Comparison of ENCODE assay signal across 30 cellular contexts in the genomic region with DNA sequence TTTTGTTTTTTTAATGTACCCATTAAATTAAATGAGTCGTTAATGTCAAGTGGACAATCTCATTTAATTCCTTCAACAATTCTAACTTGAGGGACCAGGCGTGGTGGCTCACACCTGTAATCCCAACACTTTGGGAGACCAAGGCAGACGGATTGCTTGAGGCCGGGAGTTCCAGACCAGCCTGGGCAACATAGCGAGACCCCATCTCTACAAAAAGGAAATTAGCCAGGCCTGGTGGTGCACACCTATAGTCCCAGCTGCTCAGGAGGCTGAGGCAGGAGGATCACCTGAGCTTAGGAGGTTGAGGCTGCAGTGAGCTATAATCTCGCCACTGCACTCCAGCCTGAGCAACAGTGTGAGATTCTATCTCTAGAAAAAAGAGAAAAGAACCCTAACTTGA. TPM values are rescaled to one million over a fixed set of nuclear protein-coding genes. Genes with fewer than 3 reads are reported as not detected.
DNase-seq lines count a peak whose midpoint lies in the region; ATAC-seq, FAIRE-seq and TF ChIP-seq lines count a peak whose summit lies in the region.
"Had no signal": no experiment of that assay in that cellular context is flagged by ENCODE, and none has a peak within 500 bp of the region (broad histone marks: within the 10 kb centered on the region; RNA-seq: fewer than 3 reads in every experiment).

No MANE protein-coding gene starts in this region.

- DNase-seq in WTC11 (ENCODE audit: low spot score) (no peak), K562 (ENCODE audit: extremely low read depth in 1 of 4, low spot score in 3 of 4) (no peak), SKM-1 (lab: John Stamatoyannopoulos, UW; ENCODE audit: unreplicated experiment) (no peak), tibial nerve (ENCODE audit: low spot score in 2 of 2) (no peak)
- DNase-seq: 8988T; ACHN; BE2C; C1 segment of cervical spinal cord; CD4-positive, alpha-beta memory T cell; CD4-positive, CD25-positive, alpha-beta regulatory T cell; CD8-positive, alpha-beta memory T cell; COR-L47; DMS 273 treated with DMSO at 0.1 percent for 48 hours; DMS153; DMS53; DMS79; DND-41; EL; GDM1 had no signal

- no peaks in the 10 kb centered on the region for H3K9me3 Mint-ChIP-seq in WTC11
- H3K9me3 Mint-ChIP-seq: CD14-positive monocyte; CD4-positive, CD25-positive, alpha-beta regulatory T cell; CD8-positive, alpha-beta memory T cell had no signal

- FAIRE-seq in K562 (lab: Jason Lieb, UNC): no peak
- FAIRE-seq: A204.1, GM12878, GM12892, GM18507 had no signal

- POLR2A ChIA-PET in HEK293 (lab: Yijun Ruan, JAX) (no interaction called here), WTC11 (lab: Charles Lee) (no interaction called here), K562 (lab: Yijun Ruan, JAX) (interaction anchor here (1.5 kb wide), 1 partner anchor 9 kb away, joined by 5 read pairs; no protein-coding TSS in a partner anchor)

- no peaks in the 10 kb centered on the region; a peak in 1 of 3 replicates for H3K36me3 ChIP-seq in HEK293 (ENCODE audit: control insufficient read depth in 2 of 2, insufficient read depth in 1 of 2, low read length in 2 of 2)
- H3K36me3 ChIP-seq in K562 (ENCODE audit: control insufficient read depth, insufficient read depth, low read length): no peaks in the 10 kb centered on the region
- H3K36me3 ChIP-seq in tibial nerve: no peaks in the 10 kb centered on the region
- H3K36me3 ChIP-seq: BE2C, BLaER1 had no signal

- no peak for TF ChIP-seq EP300 in K562 (IDR thresholded peaks at IDR 0.05; ENCODE audit: low read length)
- no peak for TF ChIP-seq EP300 in tibial nerve (IDR thresholded peaks at IDR 0.05)

- H3K27me3 Mint-ChIP-seq in WTC11 (ENCODE audit: low read depth): no peaks in the 10 kb centered on the region
- H3K27me3 Mint-ChIP-seq: CD4-positive, alpha-beta memory T cell; CD4-positive, CD25-positive, alpha-beta regulatory T cell had no signal

- H3K4me1 ChIP-seq in HEK293 (ENCODE audit: control insufficient read depth, insufficient read depth, low read length) (no peaks in the 10 kb centered on the region), K562 (replicated peaks in 1 of 2; ENCODE audit: control insufficient read depth in 2 of 2, insufficient read depth in 2 of 2, low read length in 2 of 2) (peaks cover 6 to 18% of the 10 kb centered on the region in 2 experiments; a peak in 4 of 5 replicates), tibial nerve (no peaks in the 10 kb centered on the region)
- H3K4me1 ChIP-seq: BE2C, BLaER1 had no signal

- no TSS peak for BruUV-seq in K562 (replicated peaks; lab: Mats Ljungman, UMichigan)

- H3K27ac ChIP-seq in HEK293 (ENCODE audit: extremely low read depth, low read depth, low read length) (no peak overlapping the region), K562 (ENCODE audit: extremely low read depth, low read depth, low read length) (no peak overlapping the region), tibial nerve (no peak overlapping the region)
- H3K27ac ChIP-seq: BLaER1 had no signal

- WGBS in K562 (ENCODE audit: insufficient coverage, low coverage, missing lambda C conversion rate): 57% methylated on average over 6 of the region's 6 CpGs
- WGBS in tibial nerve, 2 donors: 90 to 91% methylated on average over 6 of the region's 6 CpGs

- in situ Hi-C loops in K562 (cut with MboI): no loop called here

- TF ChIP-seq POLR2A in K562 (conservative IDR thresholded peaks at IDR 0.05) (no peak), tibial nerve (IDR thresholded peaks at IDR 0.05) (no peak)

- H3K9me1 ChIP-seq in K562 (ENCODE audit: control insufficient read depth, insufficient read depth, low read length): no peaks in the 10 kb centered on the region

- H3K4me1 Mint-ChIP-seq in WTC11: no peaks in the 10 kb centered on the region
- H3K4me1 Mint-ChIP-seq: CD14-positive monocyte; CD4-positive, alpha-beta memory T cell; CD4-positive, CD25-positive, alpha-beta regulatory T cell; CD8-positive, alpha-beta memory T cell had no signal

- no peak overlapping the region for H3K27ac Mint-ChIP-seq in WTC11
- H3K27ac Mint-ChIP-seq: CD4-positive, alpha-beta memory T cell; CD8-positive, alpha-beta memory T cell had no signal

- H3K36me3 Mint-ChIP-seq in WTC11: no peaks in the 10 kb centered on the region
- H3K36me3 Mint-ChIP-seq: CD14-positive monocyte; CD4-positive, alpha-beta memory T cell; CD4-positive, CD25-positive, alpha-beta regulatory T cell; CD8-positive, alpha-beta memory T cell had no signal

- no peaks in the 10 kb centered on the region for H3K79me2 ChIP-seq in K562 (ENCODE audit: control insufficient read depth, insufficient read depth, low read length)

- no peak for TF ChIP-seq CTCF in HEK293 (tag by site-specific recombination; IDR thresholded peaks at IDR 0.05)
- no peak for TF ChIP-seq CTCF in WTC11 (IDR thresholded peaks at IDR 0.05)
- no peak for TF ChIP-seq CTCF in K562 (IDR thresholded peaks at IDR 0.05 in 2 of 3, conservative IDR thresholded peaks at IDR 0.05 in 1 of 3; ENCODE audit: insufficient read depth in 2 of 3, low read depth in 1 of 3, low read length in 3 of 3)
- no peak for TF ChIP-seq CTCF in tibial nerve (IDR thresholded peaks at IDR 0.05)

- H3K9ac ChIP-seq in K562 (ENCODE audit: insufficient read depth in 1 of 2, low read depth in 2 of 2, low read length in 2 of 2): no peak overlapping the region
- H3K9ac ChIP-seq: BLaER1 had no signal

- H3K4me2 ChIP-seq in K562 (ENCODE audit: insufficient read depth, low read length): no peak overlapping the region
- H3K4me2 ChIP-seq: BLaER1 had no signal

- peaks cover 3% of the 10 kb centered on the region; the same call in 1 of the 2 replicates for H4K20me1 ChIP-seq in K562 (replicated peaks; ENCODE audit: control insufficient read depth, insufficient read depth, low read length)

- H3K9me3 ChIP-seq in HEK293 (ENCODE audit: control insufficient read depth, insufficient read depth, low read depth, low read length) (no peaks in the 10 kb centered on the region), K562 (replicated peaks; ENCODE audit: control insufficient read depth, insufficient read depth, low read depth, low read length) (no peaks in the 10 kb centered on the region), tibial nerve (no peaks in the 10 kb centered on the region)
- H3K9me3 ChIP-seq: BE2C, BLaER1 had no signal

- H3K4me3 ChIP-seq in HEK293 (ENCODE audit: low read depth, low read length): no peak overlapping the region
- no peak overlapping the region for H3K4me3 ChIP-seq in K562
- H3K4me3 ChIP-seq in tibial nerve: no peak overlapping the region
- H3K4me3 ChIP-seq: BLaER1, GM12878 had no signal

- H2AFZ ChIP-seq in K562 (ENCODE audit: low read depth, low read length): no peak overlapping the region

- no peak for ATAC-seq in WTC11
- ATAC-seq in K562: no peak
- ATAC-seq: GM12878 had no signal

- H3K27me3 ChIP-seq in K562 (ENCODE audit: control insufficient read depth in 2 of 2, insufficient read depth in 2 of 2, low read length in 2 of 2): peaks cover 2 to 6% of the 10 kb centered on the region in 2 experiments; a peak in 2 of 5 replicates
- H3K27me3 ChIP-seq in tibial nerve: no peaks in the 10 kb centered on the region
- H3K27me3 ChIP-seq: BE2C, BLaER1 had no signal

- CTCF ChIA-PET in HEK293 (lab: Yijun Ruan, JAX) (no interaction called here), WTC11 (lab: Charles Lee) (interaction anchor here (1.1 kb wide), 1 partner anchor 13 kb away, joined by 3 read pairs; no protein-coding TSS in a partner anchor), K562 (lab: Yijun Ruan, JAX; ENCODE audit: low intra/inter-chr PET ratio) (no interaction called here)

- no peak overlapping the region for H3K4me3 Mint-ChIP-seq in WTC11
- H3K4me3 Mint-ChIP-seq: CD14-positive monocyte; CD4-positive, alpha-beta memory T cell; CD4-positive, CD25-positive, alpha-beta regulatory T cell had no signal

- TF ChIP-seq RAD21 in K562 (CRISPR knock-in tag; conservative IDR thresholded peaks at IDR 0.05 in 1 of 2, IDR thresholded peaks at IDR 0.05 in 1 of 2): no peak

- intact Hi-C loops in K562 (cut with micrococcal nuclease): no loop called here

TF ChIP-seq in HEK293, 187 proteins besides CTCF, POLR2A, EP300 and RAD21 (continues in another document):
- no peak for TF ChIP-seq ZNF174 (tag by site-specific recombination; IDR thresholded peaks at IDR 0.05)
- no peak for TF ChIP-seq SCRT1 (tag by site-specific recombination; IDR thresholded peaks at IDR 0.05; ENCODE audit: borderline replicate concordance)
- no peak for TF ChIP-seq OSR2 (tag by site-specific recombination; IDR thresholded peaks at IDR 0.05)
- TF ChIP-seq ZNF664 (tag by site-specific recombination; IDR thresholded peaks at IDR 0.05): peak; percentile 50; the same call in 1 of the 2 replicates

TF ChIP-seq in WTC11, 78 proteins besides CTCF, POLR2A, EP300 and RAD21:
- TF ChIP-seq ZNF121 (CRISPR knock-in tag; IDR thresholded peaks at IDR 0.05): peak; percentile 57; the same call in 1 of the 2 replicates
- TF ChIP-seq, protein P1, sequence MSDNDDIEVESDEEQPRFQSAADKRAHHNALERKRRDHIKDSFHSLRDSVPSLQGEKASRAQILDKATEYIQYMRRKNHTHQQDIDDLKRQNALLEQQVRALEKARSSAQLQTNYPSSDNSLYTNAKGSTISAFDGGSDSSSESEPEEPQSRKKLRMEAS (CRISPR knock-in tag; IDR thresholded peaks at IDR 0.05): no peak
TF ChIP-seq in WTC11: peak in this region for 1.

TF ChIP-seq in K562, 482 proteins besides CTCF, POLR2A, EP300 and RAD21:
- no peak for TF ChIP-seq RFX1 (IDR thresholded peaks at IDR 0.05)
- peak; percentile 64 for TF ChIP-seq ZNF121 (CRISPR knock-in tag; conservative IDR thresholded peaks at IDR 0.05)
- no peak for TF ChIP-seq ZNF57 (CRISPR knock-in tag; IDR thresholded peaks at IDR 0.05)

RNA-seq across cellular contexts. Expression of a gene that starts 20.7 kb away (rescaled TPM):
- total RNA-seq in WTC11 (2021): 0.21 to 0.55 TPM (median 0.28 TPM) in 3 replicates
- total RNA-seq in K562 (2011; cell fraction: chromatin; rRNA removed; ENCODE audit: low replicate concordance): not detected in 2 replicates
- not detected in 2 replicates for total RNA-seq in K562 (2011; cell fraction: nucleolus; rRNA removed)
- not detected in 2 replicates for total RNA-seq in K562 (2011; cell fraction: nucleoplasm; rRNA removed)
- not detected in 2 replicates for total RNA-seq in K562 (2014; rRNA removed)
- not detected in 2 replicates for total RNA-seq in K562 (2014; rRNA removed; fragmentation: Illumina TruSeq; extraction: Trizol)
- total RNA-seq in K562 (2015; rRNA removed; fragmentation: Illumina TruSeq; extraction: Trizol): not detected in 2 replicates
- total RNA-seq in K562 (2021): not detected in 2 replicates
- polyA plus RNA-seq in K562 (2011; rRNA removed): not detected in 2 replicates
- polyA plus RNA-seq in K562 (2011; cell fraction: cytosol; rRNA removed): not detected in 2 replicates
- not detected in 2 replicates for polyA plus RNA-seq in K562 (2011; cell fraction: nucleus; rRNA removed)
- polyA plus RNA-seq in K562 (2012): 0.04 TPM in 1 of 2 replicates, not detected in the other
- polyA plus RNA-seq in K562 (2014; fragmentation: Illumina TruSeq; extraction: Trizol): not detected in 2 replicates
- polyA plus RNA-seq in K562 (2014; fragmentation: Nextera tagmentation; extraction: Ambion mirVana): not detected
- not detected in 2 replicates for polyA plus RNA-seq in K562 (2014; rRNA removed)
- polyA minus RNA-seq in K562 (2011; rRNA and poly(A)+ RNA removed): 0.06 TPM in 1 of 2 replicates, not detected in the other
- polyA minus RNA-seq in K562 (2011; cell fraction: cytosol; rRNA and poly(A)+ RNA removed): not detected in 2 replicates
- polyA minus RNA-seq in K562 (2011; cell fraction: nucleus; rRNA and poly(A)+ RNA removed): not detected in 2 replicates
- total RNA-seq in tibial nerve: not detected
- total RNA-seq: A673; CD4-positive, alpha-beta memory T cell; CD4-positive, CD25-positive, alpha-beta regulatory T cell; Daoy; G401; GM12878 had no signal
- polyA plus RNA-seq: AG04450; CD14-positive monocyte; CD8-positive, alpha-beta memory T cell; GM12878 had no signal
